Comparison of ENCODE assay signal across 1 cellular context in genomic region chr2:68263632-68264031, GRCh38.
TF ChIP-seq lines count a peak whose summit lies in the region.

No MANE protein-coding gene starts in this region.

TF ChIP-seq in HepG2, 621 proteins besides CTCF, POLR2A, EP300 and RAD21 (continued from another document):
- TF ChIP-seq DR1 (CRISPR knock-in tag; IDR thresholded peaks at IDR 0.05) (no peak), ZNF276 (CRISPR knock-in tag; IDR thresholded peaks at IDR 0.05; ENCODE audit: low read depth) (no peak), ZMYM3 (CRISPR knock-in tag; IDR thresholded peaks at IDR 0.05) (no peak), SMARCC2 (IDR thresholded peaks at IDR 0.05) (no peak), ARID5B (CRISPR knock-in tag; IDR thresholded peaks at IDR 0.05) (no peak), FOXK1 (CRISPR knock-in tag; IDR thresholded peaks at IDR 0.05; ENCODE audit: borderline replicate concordance, low read depth) (no peak), PHF5A (CRISPR knock-in tag; IDR thresholded peaks at IDR 0.05; ENCODE audit: low read depth, unreplicated experiment) (no peak), NFE2L2 (IDR thresholded peaks at IDR 0.05; ENCODE audit: low read length) (no peak), PAXIP1 (CRISPR knock-in tag; conservative IDR thresholded peaks at IDR 0.05) (no peak), GZF1 (CRISPR knock-in tag; IDR thresholded peaks at IDR 0.05) (no peak), NFIB (CRISPR knock-in tag; IDR thresholded peaks at IDR 0.05; ENCODE audit: borderline replicate concordance) (no peak), ZFP36 (IDR thresholded peaks at IDR 0.05; ENCODE audit: borderline replicate concordance, low read depth, low read length, partially characterized antibody) (no peak)
